30 cellular contexts compared by ENCODE assay signal in the genomic region with DNA sequence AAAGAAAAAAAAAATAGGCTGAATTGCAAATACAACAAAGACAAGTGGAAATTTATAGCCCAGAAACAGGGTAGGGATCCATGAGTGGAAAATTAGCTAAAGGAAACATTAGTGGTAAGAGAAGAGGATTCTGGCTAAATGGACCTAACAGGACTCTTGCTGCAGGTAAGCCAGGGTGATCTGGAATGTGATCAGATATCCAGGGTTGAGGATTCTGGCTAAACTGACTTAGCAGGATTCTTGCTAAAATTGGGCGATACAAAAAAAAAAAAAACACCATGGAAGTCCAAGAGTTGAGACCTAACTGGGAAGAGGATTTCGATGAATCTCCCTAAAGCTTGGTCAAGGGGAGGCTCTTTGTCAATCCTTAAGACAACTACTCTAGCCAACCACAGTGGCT.
"Had no signal": no experiment of that assay in that cellular context is flagged by ENCODE, and none has a peak within 500 bp of the region (broad histone marks: within the 10 kb centered on the region; RNA-seq: fewer than 3 reads in every experiment).

No MANE protein-coding gene starts in this region.

- H3K4me2 ChIP-seq: neural progenitor cell, smooth muscle cell had no signal

- H2AFZ ChIP-seq: neural progenitor cell, parathyroid adenoma had no signal

- H3K9ac ChIP-seq: neural progenitor cell, parathyroid adenoma had no signal

- ATAC-seq: left colon, left lung, lower lobe of right lung, natural killer cell, right lobe of liver had no signal

- FAIRE-seq: islet of Langerhans, kidney had no signal

- H3K4me3 ChIP-seq: left lung, lower lobe of right lung, neural progenitor cell, right atrium auricular region, right lobe of liver, smooth muscle cell, suprapubic skin, thoracic aorta, tibial artery, uterus had no signal

- H3K36me3 ChIP-seq: left lung, lower lobe of right lung, neural progenitor cell, neutrophil, right atrium auricular region, right lobe of liver, suprapubic skin, thoracic aorta, tibial artery, uterus had no signal

- H3K9me3 ChIP-seq: left lung, lower lobe of right lung, neutrophil, right atrium auricular region, right lobe of liver, suprapubic skin, thoracic aorta, tibial artery, uterus had no signal

- DNase-seq: hypothalamus; immature natural killer cell; kidney; left colon; left lung; lower lobe of right lung; mammary epithelial cell; mesendoderm; naive B cell; natural killer cell; nephron progenitor cell; occipital lobe; right lobe of liver; stimulated activated CD4-positive, alpha-beta T cell treated with anti-CD3 and anti-CD28 coated beads, Interleukin-1b, Interleukin-23, amount 100 ng/mL, for 48 hours; stimulated activated CD4-positive, alpha-beta T cell treated with anti-CD3 and anti-CD28 coated beads, Interleukin-2, amount 100 ng/mL, for 48 hours; stimulated activated CD4-positive, alpha-beta T cell treated with anti-CD3 and anti-CD28 coated beads, Interleukin-4, amount 100 ng/mL, for 4 hours; stimulated activated naive CD4-positive, alpha-beta T cell; tibial artery; uterus had no signal

- H3K9me3 Mint-ChIP-seq: natural killer cell, nephron progenitor cell, neural progenitor cell, type B pancreatic cell had no signal

- H3K36me3 Mint-ChIP-seq: immature natural killer cell, mesothelial cell of epicardium, naive B cell, natural killer cell, neural progenitor cell, type B pancreatic cell had no signal

- H3K27ac Mint-ChIP-seq: natural killer cell; neural progenitor cell; stimulated activated naive CD8-positive, alpha-beta T cell treated with anti-CD3 and anti-CD28 coated beads, Interleukin-15, Interleukin-2, amounts not matched to agents 100 ng/mL and 50 ng/mL, for 24 hours; type B pancreatic cell had no signal

- H3K27me3 Mint-ChIP-seq: naive B cell; stimulated activated naive CD8-positive, alpha-beta T cell treated with anti-CD3 and anti-CD28 coated beads, Interleukin-15, Interleukin-2, amounts not matched to agents 100 ng/mL and 50 ng/mL, for 24 hours; type B pancreatic cell had no signal

- H3K27ac ChIP-seq: left lung, lower lobe of right lung, neural progenitor cell, neutrophil, parathyroid adenoma, right atrium auricular region, right lobe of liver, suprapubic skin, thoracic aorta, tibial artery, uterus had no signal

- H3K27me3 ChIP-seq: left lung, neural progenitor cell, neutrophil, right atrium auricular region, right lobe of liver, suprapubic skin, tibial artery, uterus had no signal

- H3K79me2 ChIP-seq: parathyroid adenoma had no signal

- H3K4me3 Mint-ChIP-seq: immature natural killer cell; mesothelial cell of epicardium; natural killer cell; neural progenitor cell; stimulated activated naive CD8-positive, alpha-beta T cell treated with anti-CD3 and anti-CD28 coated beads, Interleukin-15, Interleukin-2, amounts not matched to agents 100 ng/mL and 50 ng/mL, for 24 hours; type B pancreatic cell had no signal

- H3K4me1 ChIP-seq: left lung, lower lobe of right lung, neural progenitor cell, parathyroid adenoma, suprapubic skin, tibial artery, uterus had no signal
